ENCODE assay signal across 25 cellular contexts in the genomic region with DNA sequence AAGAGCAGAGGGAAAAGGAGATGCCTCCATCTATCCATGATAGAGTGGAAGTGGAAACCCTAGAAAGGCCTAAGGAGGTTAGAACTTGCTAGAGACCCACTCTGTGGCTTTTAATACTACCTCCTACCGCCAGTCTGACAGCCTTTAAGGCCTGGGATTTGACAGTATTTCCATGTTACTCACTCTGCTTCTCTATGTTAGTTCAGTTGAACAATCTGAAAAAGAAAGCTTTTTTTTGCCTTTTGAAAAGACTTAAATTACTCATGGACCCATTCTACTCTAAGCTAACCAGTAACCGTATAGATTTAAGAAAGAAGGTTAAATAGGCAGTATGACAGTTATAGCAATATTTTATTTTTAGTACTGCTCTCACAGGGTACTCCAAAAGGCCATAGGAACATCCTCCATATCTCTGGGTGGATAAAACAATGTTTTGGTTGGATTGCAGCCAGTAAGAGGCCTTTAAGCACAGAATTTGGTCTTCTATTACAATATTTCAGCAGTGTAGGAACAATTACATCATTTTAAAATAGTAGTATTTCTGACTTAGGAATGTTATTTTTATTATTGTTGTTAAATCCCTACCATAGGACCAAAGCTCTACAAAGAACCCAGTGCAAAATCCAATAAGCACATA. TPM values are rescaled to one million over a fixed set of nuclear protein-coding genes. Genes with fewer than 3 reads are reported as not detected.
DNase-seq lines count a peak whose midpoint lies in the region; ATAC-seq, FAIRE-seq and TF ChIP-seq lines count a peak whose summit lies in the region.
"Had no signal": no experiment of that assay in that cellular context is flagged by ENCODE, and none has a peak within 500 bp of the region (broad histone marks: within the 10 kb centered on the region; RNA-seq: fewer than 3 reads in every experiment).

No MANE protein-coding gene starts in this region.

- no peak overlapping the region for H3K27ac Mint-ChIP-seq in stimulated activated effector memory CD8-positive, alpha-beta T cell treated with anti-CD3 and anti-CD28 coated beads, Interleukin-12 subunit alpha, Interleukin-12 subunit beta, amount 100 ng/mL, for 72 hours
- H3K27ac Mint-ChIP-seq: activated naive CD4-positive, alpha-beta T cell treated with anti-CD3 and anti-CD28 coated beads, Interleukin-2, amount 10 ng/mL, durations not matched to agents 7 days and 5 days; IgD-negative memory B cell; T-helper 2 cell treated with Interferon-gamma antibody and Interleukin-4, amounts not matched to agents 5 μg/mL and 100 μg/mL, for 36 hours had no signal

- H3K27me3 ChIP-seq in cardiac muscle cell: no peaks in the 10 kb centered on the region
- H3K27me3 ChIP-seq in right atrium auricular region: no peaks in the 10 kb centered on the region
- H3K27me3 ChIP-seq in small intestine (ENCODE audit: control insufficient read depth in 2 of 2, insufficient read depth in 2 of 2, low read length in 2 of 2): no peaks in the 10 kb centered on the region
- H3K27me3 ChIP-seq in left lung: no peaks in the 10 kb centered on the region
- H3K27me3 ChIP-seq: right lobe of liver, SJSA1 had no signal

- no peaks in the 10 kb centered on the region for H3K36me3 Mint-ChIP-seq in stimulated activated effector memory CD8-positive, alpha-beta T cell treated with anti-CD3 and anti-CD28 coated beads, Interleukin-12 subunit alpha, Interleukin-12 subunit beta, amount 100 ng/mL, for 72 hours
- H3K36me3 Mint-ChIP-seq: activated naive CD4-positive, alpha-beta T cell treated with anti-CD3 and anti-CD28 coated beads, Interleukin-2, amount 10 ng/mL, durations not matched to agents 7 days and 5 days; IgD-negative memory B cell had no signal

- peak overlapping the region; percentile 50 for H3K27ac ChIP-seq in cardiac muscle cell
- no peak overlapping the region for H3K27ac ChIP-seq in right atrium auricular region
- no peak overlapping the region for H3K27ac ChIP-seq in small intestine (ENCODE audit: low read depth in 1 of 2, low read length in 1 of 2)
- no peak overlapping the region for H3K27ac ChIP-seq in left lung
- H3K27ac ChIP-seq: right lobe of liver, SJSA1, thoracic aorta had no signal

- ATAC-seq in stimulated activated effector memory CD8-positive, alpha-beta T cell treated with anti-CD3 and anti-CD28 coated beads, Interleukin-12 subunit alpha, Interleukin-12 subunit beta, amount 100 ng/mL, for 72 hours: peak; percentile 81
- no peak for ATAC-seq in left lung
- ATAC-seq: left lobe of liver, right lobe of liver had no signal

- WGBS in small intestine, 3 donors: 77 to 94% (median 92%) methylated on average over 2 of the region's 2 CpGs

- H3K4me3 ChIP-seq in cardiac muscle cell (no peak overlapping the region), right atrium auricular region (no peak overlapping the region), small intestine (ENCODE audit: low read depth in 1 of 2, low read length in 2 of 2) (no peak overlapping the region), left lung (no peak overlapping the region)
- H3K4me3 ChIP-seq: right lobe of liver, SJSA1, thoracic aorta had no signal

- no peak overlapping the region for H3K4me3 Mint-ChIP-seq in stimulated activated effector memory CD8-positive, alpha-beta T cell treated with anti-CD3 and anti-CD28 coated beads, Interleukin-12 subunit alpha, Interleukin-12 subunit beta, amount 100 ng/mL, for 72 hours
- H3K4me3 Mint-ChIP-seq: activated naive CD4-positive, alpha-beta T cell treated with anti-CD3 and anti-CD28 coated beads, Interleukin-2, amount 10 ng/mL, durations not matched to agents 7 days and 5 days; IgD-negative memory B cell; T-helper 2 cell treated with Interferon-gamma antibody and Interleukin-4, amounts not matched to agents 5 μg/mL and 100 μg/mL, for 36 hours had no signal

- H3K36me3 ChIP-seq in cardiac muscle cell (peaks cover 57% of the 10 kb centered on the region), right atrium auricular region (peaks cover 46% of the 10 kb centered on the region), small intestine (ENCODE audit: control insufficient read depth in 2 of 2, insufficient read depth in 2 of 2, low read length in 2 of 2) (peaks cover 0 to 5% of the 10 kb centered on the region in 2 donors), left lung (peaks cover 0 to 41% of the 10 kb centered on the region in 2 donors)

- FAIRE-seq in small intestine (lab: Jason Lieb, UNC) (no peak), RCC 7860 (lab: Jason Lieb, UNC) (no peak)
- FAIRE-seq: bronchial epithelial cell had no signal

- intact Hi-C loops in left lung (cut with DNase I): no loop called here

- TF ChIP-seq CTCF in cardiac muscle cell (IDR thresholded peaks at IDR 0.05; ENCODE audit: low read depth, low read length): no peak
- no peak for TF ChIP-seq CTCF in right atrium auricular region (IDR thresholded peaks at IDR 0.05)
- TF ChIP-seq CTCF in left lung (IDR thresholded peaks at IDR 0.05): no peak

- peak in 1 of 2 donors; percentile 86 for DNase-seq in cardiac muscle cell (ENCODE audit: low read depth in 1 of 2, low spot score in 1 of 2)
- no peak for DNase-seq in right atrium auricular region (ENCODE audit: low spot score)
- DNase-seq in NCI-H226: peak; percentile 9
- DNase-seq in fibroblast of gingiva (ENCODE audit: low read depth): peak; percentile 64
- no peak for DNase-seq in stimulated activated effector memory CD8-positive, alpha-beta T cell treated with anti-CD3 and anti-CD28 coated beads, Interleukin-12 subunit alpha, Interleukin-12 subunit beta, amount 100 ng/mL, for 72 hours (ENCODE audit: low spot score in 2 of 2)
- DNase-seq in small intestine: no peak
- no peak for DNase-seq in RCC 7860 (ENCODE audit: low spot score)
- DNase-seq in left lung: no peak
- DNase-seq: activated CD4-positive, CD25-positive, alpha-beta regulatory T cell; activated CD8-positive, alpha-beta memory T cell treated with anti-CD3 and anti-CD28 coated beads, Interleukin-2, amount 50 U/mL, for 4 hours; activated naive CD4-positive, alpha-beta T cell treated with anti-CD3 and anti-CD28 coated beads, Interleukin-2, amount 10 ng/mL, durations not matched to agents 7 days and 5 days; AML-193; effector memory CD4-positive, alpha-beta T cell; foreskin melanocyte; NCI-H1092; NCI-H524 treated with DMSO at 0.1 percent for 48 hours; nucleus accumbens; right lobe of liver; stimulated activated CD4-positive, alpha-beta T cell treated with anti-CD3 and anti-CD28 coated beads, Interleukin-2, amount 100 ng/mL, for 48 hours had no signal

- H3K9me3 Mint-ChIP-seq in stimulated activated effector memory CD8-positive, alpha-beta T cell treated with anti-CD3 and anti-CD28 coated beads, Interleukin-12 subunit alpha, Interleukin-12 subunit beta, amount 100 ng/mL, for 72 hours: no peaks in the 10 kb centered on the region
- H3K9me3 Mint-ChIP-seq: activated naive CD4-positive, alpha-beta T cell treated with anti-CD3 and anti-CD28 coated beads, Interleukin-2, amount 10 ng/mL, durations not matched to agents 7 days and 5 days; IgD-negative memory B cell; T-helper 2 cell treated with Interferon-gamma antibody and Interleukin-4, amounts not matched to agents 5 μg/mL and 100 μg/mL, for 36 hours had no signal

- H3K9me3 ChIP-seq in cardiac muscle cell (ENCODE audit: low read depth): no peaks in the 10 kb centered on the region
- H3K9me3 ChIP-seq in right atrium auricular region: no peaks in the 10 kb centered on the region
- H3K9me3 ChIP-seq in small intestine (ENCODE audit: control insufficient read depth, low read depth): no peaks in the 10 kb centered on the region
- no peaks in the 10 kb centered on the region for H3K9me3 ChIP-seq in left lung
- H3K9me3 ChIP-seq: right lobe of liver, SJSA1, thoracic aorta had no signal

- peaks cover 7% of the 10 kb centered on the region for H3K4me1 Mint-ChIP-seq in stimulated activated effector memory CD8-positive, alpha-beta T cell treated with anti-CD3 and anti-CD28 coated beads, Interleukin-12 subunit alpha, Interleukin-12 subunit beta, amount 100 ng/mL, for 72 hours
- H3K4me1 Mint-ChIP-seq: activated naive CD4-positive, alpha-beta T cell treated with anti-CD3 and anti-CD28 coated beads, Interleukin-2, amount 10 ng/mL, durations not matched to agents 7 days and 5 days had no signal

- no peaks in the 10 kb centered on the region for H3K4me1 ChIP-seq in cardiac muscle cell (ENCODE audit: low read depth)
- H3K4me1 ChIP-seq in right atrium auricular region: peaks cover 0 to 11% of the 10 kb centered on the region in 2 donors
- H3K4me1 ChIP-seq in small intestine (ENCODE audit: control insufficient read depth in 2 of 2, insufficient read depth in 1 of 2, low read depth in 1 of 2, low read length in 1 of 2): no peaks in the 10 kb centered on the region
- no peaks in the 10 kb centered on the region for H3K4me1 ChIP-seq in left lung
- H3K4me1 ChIP-seq: right lobe of liver, SJSA1 had no signal

RNA-seq across cellular contexts. Expression of a gene that starts 15.9 kb away (rescaled TPM):
- total RNA-seq in cardiac muscle cell: 0.12 TPM in 1 of 2 replicates, not detected in the other
- polyA plus RNA-seq in cardiac muscle cell: not detected in 2 replicates
- not detected for total RNA-seq in right atrium auricular region
- under 1 TPM in 1 of 3 donors, not detected in 2; 0.07 TPM for polyA plus RNA-seq in small intestine
- under 1 TPM; 0.26 to 0.52 TPM for total RNA-seq in left lung
- total RNA-seq: bronchial epithelial cell, left lobe of liver, right lobe of liver, SJSA1, thoracic aorta had no signal

RNA-seq across cellular contexts. Expression of a gene that starts 37.9 kb away (rescaled TPM):
- total RNA-seq in cardiac muscle cell: 4.9 and 37.8 TPM in 2 replicates
- 7.4 and 8.4 TPM in 2 replicates for polyA plus RNA-seq in cardiac muscle cell
- not detected for total RNA-seq in right atrium auricular region
- polyA plus RNA-seq in small intestine: 100 to 1,000 TPM in 2 of 3 donors, 10 to 100 TPM in 1; 58.7 to 192 (median 165) TPM
- total RNA-seq in left lung: 10 to 100 TPM in 1 of 2 donors, 1 to 10 TPM in 1; 5.5 to 23.7 TPM
- polyA plus RNA-seq: IgD-negative memory B cell had no signal

Comparison
In these comparisons a context has a peak if more than half of its experiments do, and no peak if none do; other contexts are left out.
1. DNase-seq: peak in NCI-H226 (single experiment) and fibroblast of gingiva (single experiment); none in right atrium auricular region (single experiment), stimulated activated effector memory CD8-positive, alpha-beta T cell treated with anti-CD3 and anti-CD28 coated beads, Interleukin-12 subunit alpha, Interleukin-12 subunit beta, amount 100 ng/mL, for 72 hours (0 of 2), small intestine (single experiment), RCC 7860 (single experiment) and left lung (0 of 2).